In genomic region chr20:62650551-62651284, GRCh38 we compare ENCODE assay signal across 8 cellular contexts. TPM values are rescaled to one million over a fixed set of nuclear protein-coding genes. Genes with fewer than 3 reads are reported as not detected.
DNase-seq lines count a peak whose midpoint lies in the region; ATAC-seq and TF ChIP-seq lines count a peak whose summit lies in the region.

No MANE protein-coding gene starts in this region.

- no peak for TF ChIP-seq EP300 in gastroesophageal sphincter (IDR thresholded peaks at IDR 0.05)

- 50 to 90% methylated on average over 2 to 15 of the region's 24 CpGs for WGBS in gastroesophageal sphincter (ENCODE audit: low coverage in 1 of 2), 2 donors

- no peak for ATAC-seq in RWPE2 (ENCODE audit: low read depth)
- ATAC-seq in gastroesophageal sphincter, result no peak
- peak; percentile 1 for ATAC-seq in stimulated activated naive CD8-positive, alpha-beta T cell treated with anti-CD3 and anti-CD28 coated beads, Interleukin-15, Interleukin-2, amounts not matched to agents 100 U/mL and 50 U/mL, for 24 hours

- H3K36me3 ChIP-seq in RWPE2 (ENCODE audit: low read depth) (peaks cover 6% of the 10 kb centered on the region; the same call in 1 of the 2 replicates), gastroesophageal sphincter (no peaks in the 10 kb centered on the region)

- no peak for DNase-seq in GM12864 (ENCODE audit: low read depth)
- DNase-seq in RWPE2 (ENCODE audit: low spot score), result no peak
- no peak for DNase-seq in stimulated activated naive CD8-positive, alpha-beta T cell treated with anti-CD3 and anti-CD28 coated beads, Interleukin-15, Interleukin-2, amounts not matched to agents 100 U/mL and 50 U/mL, for 24 hours
- DNase-seq in DMS153 (lab: John Stamatoyannopoulos, UW), result no peak
- no peak for DNase-seq in DMS53 treated with DMSO at 0.1 percent for 48 hours (lab: John Stamatoyannopoulos, UW; ENCODE audit: unreplicated experiment)
- no peak for DNase-seq in HuH-7.5 (ENCODE audit: low spot score)
- DNase-seq in stimulated activated CD4-positive, alpha-beta T cell treated with anti-CD3 and anti-CD28 coated beads, Interleukin-15, amount 100 ng/mL, for 24 hours, result no peak

- H3K27me3 ChIP-seq in RWPE2 (ENCODE audit: insufficient read depth, poor library complexity, severe bottlenecking) (no peaks in the 10 kb centered on the region), gastroesophageal sphincter (peaks cover 10% of the 10 kb centered on the region)

- H3K27ac ChIP-seq in RWPE2 (ENCODE audit: poor library complexity, severe bottlenecking) (peak overlapping the region; percentile 81), gastroesophageal sphincter (peak overlapping the region in 3 of 4 donors; percentile 89 to 91 (median 91))

- H3K9me3 ChIP-seq in RWPE2 (ENCODE audit: severe bottlenecking) (no peaks in the 10 kb centered on the region), gastroesophageal sphincter (no peaks in the 10 kb centered on the region)

- TF ChIP-seq POLR2A in gastroesophageal sphincter (IDR thresholded peaks at IDR 0.05), result no peak

- peak overlapping the region; percentile 46 for H3K4me3 ChIP-seq in GM12864 (ENCODE audit: low read depth, low read length)
- H3K4me3 ChIP-seq in RWPE2 (ENCODE audit: severe bottlenecking), result no peak overlapping the region
- H3K4me3 ChIP-seq in gastroesophageal sphincter, result no peak overlapping the region

- TF ChIP-seq CTCF in GM12864 (IDR thresholded peaks at IDR 0.05; ENCODE audit: low read depth, low read length, missing control alignments) (no peak), RWPE2 (IDR thresholded peaks at IDR 0.05; ENCODE audit: poor library complexity, severe bottlenecking) (no peak), gastroesophageal sphincter (IDR thresholded peaks at IDR 0.05) (no peak)

- peaks cover 19% of the 10 kb centered on the region for H3K4me1 ChIP-seq in RWPE2 (ENCODE audit: insufficient read depth, poor library complexity, severe bottlenecking)
- peaks cover 0 to 77% (median 21%) of the 10 kb centered on the region in 3 donors for H3K4me1 ChIP-seq in gastroesophageal sphincter

RNA-seq across cellular contexts. Expression of gene SLCO4A1, which starts 8.4 kb away (rescaled TPM):
- 10 to 100 TPM; 15.9 to 20.2 (median 19.2) TPM for total RNA-seq in gastroesophageal sphincter

RNA-seq across cellular contexts. Expression of gene NTSR1, which starts 57.9 kb away (rescaled TPM):
- total RNA-seq in gastroesophageal sphincter, result under 1 TPM; 0.13 to 0.85 (median 0.19) TPM
